15 cellular contexts compared by ENCODE assay signal in genomic region chr4:75089206-75089605, GRCh38.
DNase-seq lines count a peak whose midpoint lies in the region; ATAC-seq and TF ChIP-seq lines count a peak whose summit lies in the region.
"Had no signal": no experiment of that assay in that cellular context is flagged by ENCODE, and none has a peak within 500 bp of the region (broad histone marks: within the 10 kb centered on the region; RNA-seq: fewer than 3 reads in every experiment).

No MANE protein-coding gene starts in this region.

- H2AFZ ChIP-seq in mesenchymal stem cell (ENCODE audit: low read depth, low read length): no peak overlapping the region
- H2AFZ ChIP-seq: GM23338 had no signal

- WGBS in mesenchymal stem cell: 60% methylated on average over 3 of the region's 4 CpGs
- 82 to 86% methylated on average over 4 of the region's 4 CpGs for WGBS in body of pancreas, 2 donors

- no peak overlapping the region for H3K23ac ChIP-seq in mesenchymal stem cell (ENCODE audit: low read length in 2 of 2)

- H3K4me1 ChIP-seq in mesenchymal stem cell (ENCODE audit: control insufficient read depth, insufficient read depth, low read depth, low read length): no peaks in the 10 kb centered on the region
- H3K4me1 ChIP-seq in body of pancreas: no peaks in the 10 kb centered on the region
- H3K4me1 ChIP-seq: Caco-2, HAP-1 had no signal

- H3K9me3 ChIP-seq in mesenchymal stem cell (ENCODE audit: control insufficient read depth, low read length) (no peaks in the 10 kb centered on the region), body of pancreas (no peaks in the 10 kb centered on the region)
- H3K9me3 ChIP-seq: Caco-2, HAP-1 had no signal

- no peak overlapping the region for H3K4me3 ChIP-seq in mesenchymal stem cell (ENCODE audit: insufficient read depth in 1 of 2, low read depth in 1 of 2, low read length in 2 of 2)
- no peak overlapping the region for H3K4me3 ChIP-seq in body of pancreas
- H3K4me3 ChIP-seq: GM23338, HAP-1 had no signal

- H4K91ac ChIP-seq in mesenchymal stem cell (ENCODE audit: low read length): no peak overlapping the region

- H3K36me3 ChIP-seq in mesenchymal stem cell (ENCODE audit: control insufficient read depth in 1 of 2, insufficient read depth in 2 of 2, low read depth in 1 of 2, low read length in 2 of 2): no peaks in the 10 kb centered on the region
- no peaks in the 10 kb centered on the region for H3K36me3 ChIP-seq in body of pancreas (replicated peaks in 1 of 2; ENCODE audit: insufficient read depth in 1 of 2, low read depth in 2 of 2)
- H3K36me3 ChIP-seq: HAP-1 had no signal

- no peak overlapping the region for H2BK12ac ChIP-seq in mesenchymal stem cell (ENCODE audit: low read length in 2 of 2)

- no peak overlapping the region for H3K4ac ChIP-seq in mesenchymal stem cell (ENCODE audit: low read depth in 1 of 2, low read length in 2 of 2)

- no peak overlapping the region for H2BK5ac ChIP-seq in mesenchymal stem cell (ENCODE audit: low read depth, low read length, poor library complexity, severe bottlenecking)

- no peak overlapping the region for H3K9ac ChIP-seq in mesenchymal stem cell (ENCODE audit: low read length)

- H2BK120ac ChIP-seq in mesenchymal stem cell (ENCODE audit: low read depth, low read length): no peak overlapping the region

- H2AK5ac ChIP-seq in mesenchymal stem cell (ENCODE audit: low read length, severe bottlenecking): no peak overlapping the region

- no peak overlapping the region for H4K8ac ChIP-seq in mesenchymal stem cell (ENCODE audit: low read length)

- H3K27me3 ChIP-seq in mesenchymal stem cell (ENCODE audit: control insufficient read depth in 1 of 2, insufficient read depth in 1 of 2, low read length in 2 of 2): no peaks in the 10 kb centered on the region
- no peaks in the 10 kb centered on the region for H3K27me3 ChIP-seq in body of pancreas

- ATAC-seq in body of pancreas: no peak
- ATAC-seq: CD8-positive, alpha-beta T cell; GM23338 had no signal

- H3K18ac ChIP-seq in mesenchymal stem cell (ENCODE audit: low read depth in 1 of 2, low read length in 2 of 2): no peak overlapping the region

- TF ChIP-seq CTCF in body of pancreas (IDR thresholded peaks at IDR 0.05) (no peak), GM13977 (IDR thresholded peaks at IDR 0.05; ENCODE audit: extremely low read depth, insufficient read depth, missing control alignments) (no peak)

- H3K14ac ChIP-seq in mesenchymal stem cell (ENCODE audit: low read length in 2 of 2): no peak overlapping the region

- in situ Hi-C loops in GM13977 (cut with MboI; ENCODE audit: low pct_unique_long_range_greater_than_20kb, low sequenced_read_pairs, unreplicated experiment): no loop called here

- H3K27ac ChIP-seq in mesenchymal stem cell (ENCODE audit: low read length, poor library complexity, severe bottlenecking) (no peak overlapping the region), body of pancreas (no peak overlapping the region)

- H3K79me1 ChIP-seq in mesenchymal stem cell (replicated peaks; ENCODE audit: low read length, poor library complexity, severe bottlenecking): no peaks in the 10 kb centered on the region

- no peak overlapping the region for H2BK15ac ChIP-seq in mesenchymal stem cell (ENCODE audit: low read depth, poor library complexity, severe bottlenecking)

- intact Hi-C loops in body of pancreas (cut with DNase I): no loop called here

- H3K4me2 ChIP-seq in mesenchymal stem cell (ENCODE audit: low read length, poor library complexity, severe bottlenecking): no peak overlapping the region
- H3K4me2 ChIP-seq: GM23338 had no signal

- no peak for TF ChIP-seq POLR2A in body of pancreas (IDR thresholded peaks at IDR 0.05)

- DNase-seq in H4 (ENCODE audit: low spot score) (peak; percentile 11), HuH-7.5 (ENCODE audit: low spot score) (peak; percentile 11), mesenchymal stem cell (peak; percentile 82), pons (ENCODE audit: low spot score) (no peak), body of pancreas (no peak), GM13977 (ENCODE audit: low spot score) (no peak)
- DNase-seq: C1 segment of cervical spinal cord; Caco-2; CD4-positive, CD25-positive, alpha-beta regulatory T cell; CD8-positive, alpha-beta T cell; DMS153; DND-41; HFFc6 had no signal

Comparison
In these comparisons a context has a peak if more than half of its experiments do, and no peak if none do; other contexts are left out.
1. DNase-seq: peak in H4 (single experiment), HuH-7.5 (single experiment) and mesenchymal stem cell (single experiment); none in pons (single experiment), body of pancreas (0 of 4) and GM13977 (single experiment).